1 cellular context compared by ENCODE assay signal in genomic region chr4:155972098-155972497, GRCh38.
A peak's percentile ranks its signal among the peaks of the same experiment; 100 is the strongest.
TF ChIP-seq lines count a peak whose summit lies in the region.

No MANE protein-coding gene starts in this region.

TF ChIP-seq in GM12878, 131 proteins besides CTCF, POLR2A, EP300 and RAD21 (continued from another document):
- no peak for TF ChIP-seq MLLT1 (IDR thresholded peaks at IDR 0.05)
- TF ChIP-seq YY1 (IDR thresholded peaks at IDR 0.05; ENCODE audit: low read depth, low read length): 0 out of 2 replicates have a peak, but pooled peaks have one; percentile 42
